Comparison of ENCODE assay signal across 1 cellular context in the genomic region with DNA sequence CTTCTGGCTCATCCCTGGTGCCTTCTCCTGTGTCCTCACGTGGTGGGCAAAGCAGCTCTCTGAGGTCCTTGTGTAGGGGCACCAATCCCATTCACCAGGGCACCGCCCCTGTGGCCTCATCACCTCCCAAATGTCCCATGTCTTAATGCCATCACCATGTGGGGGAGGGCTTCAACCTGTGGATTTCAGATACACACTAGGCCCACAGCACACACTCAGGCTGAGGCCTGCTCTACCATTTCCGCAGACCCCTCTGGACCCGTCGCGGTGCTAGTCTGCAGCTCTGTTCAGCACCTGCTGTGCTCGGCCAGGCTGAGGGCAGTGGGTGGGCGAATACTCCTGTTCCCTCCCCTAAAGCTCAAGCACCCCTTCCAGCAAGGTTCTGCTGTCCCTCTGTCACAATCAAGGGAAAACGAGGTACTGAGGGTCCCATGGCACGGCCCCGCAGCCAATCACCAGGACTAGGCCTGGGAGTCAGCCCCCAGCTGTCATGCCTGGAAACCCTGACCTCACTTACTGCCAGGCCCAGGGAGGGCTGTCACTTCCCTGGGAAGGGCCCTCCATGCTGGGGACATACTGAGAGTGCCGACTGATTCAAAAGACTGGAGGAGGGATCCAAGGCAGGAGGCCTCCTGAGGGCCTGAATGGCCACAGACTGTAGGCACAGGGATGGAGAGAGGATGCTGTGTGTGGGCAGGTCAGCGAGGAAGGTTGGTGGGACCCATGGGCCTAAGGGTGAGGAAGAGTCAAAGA.
TF ChIP-seq lines count a peak whose summit lies in the region.

No MANE protein-coding gene starts in this region.

TF ChIP-seq in HCT116, 20 proteins besides CTCF, POLR2A, EP300 and RAD21 (continued from another document):
- TF ChIP-seq, protein P1, sequence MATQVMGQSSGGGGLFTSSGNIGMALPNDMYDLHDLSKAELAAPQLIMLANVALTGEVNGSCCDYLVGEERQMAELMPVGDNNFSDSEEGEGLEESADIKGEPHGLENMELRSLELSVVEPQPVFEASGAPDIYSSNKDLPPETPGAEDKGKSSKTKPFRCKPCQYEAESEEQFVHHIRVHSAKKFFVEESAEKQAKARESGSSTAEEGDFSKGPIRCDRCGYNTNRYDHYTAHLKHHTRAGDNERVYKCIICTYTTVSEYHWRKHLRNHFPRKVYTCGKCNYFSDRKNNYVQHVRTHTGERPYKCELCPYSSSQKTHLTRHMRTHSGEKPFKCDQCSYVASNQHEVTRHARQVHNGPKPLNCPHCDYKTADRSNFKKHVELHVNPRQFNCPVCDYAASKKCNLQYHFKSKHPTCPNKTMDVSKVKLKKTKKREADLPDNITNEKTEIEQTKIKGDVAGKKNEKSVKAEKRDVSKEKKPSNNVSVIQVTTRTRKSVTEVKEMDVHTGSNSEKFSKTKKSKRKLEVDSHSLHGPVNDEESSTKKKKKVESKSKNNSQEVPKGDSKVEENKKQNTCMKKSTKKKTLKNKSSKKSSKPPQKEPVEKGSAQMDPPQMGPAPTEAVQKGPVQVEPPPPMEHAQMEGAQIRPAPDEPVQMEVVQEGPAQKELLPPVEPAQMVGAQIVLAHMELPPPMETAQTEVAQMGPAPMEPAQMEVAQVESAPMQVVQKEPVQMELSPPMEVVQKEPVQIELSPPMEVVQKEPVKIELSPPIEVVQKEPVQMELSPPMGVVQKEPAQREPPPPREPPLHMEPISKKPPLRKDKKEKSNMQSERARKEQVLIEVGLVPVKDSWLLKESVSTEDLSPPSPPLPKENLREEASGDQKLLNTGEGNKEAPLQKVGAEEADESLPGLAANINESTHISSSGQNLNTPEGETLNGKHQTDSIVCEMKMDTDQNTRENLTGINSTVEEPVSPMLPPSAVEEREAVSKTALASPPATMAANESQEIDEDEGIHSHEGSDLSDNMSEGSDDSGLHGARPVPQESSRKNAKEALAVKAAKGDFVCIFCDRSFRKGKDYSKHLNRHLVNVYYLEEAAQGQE (IDR thresholded peaks at IDR 0.05; ENCODE audit: low read depth) = no peak
- TF ChIP-seq, protein P2, sequence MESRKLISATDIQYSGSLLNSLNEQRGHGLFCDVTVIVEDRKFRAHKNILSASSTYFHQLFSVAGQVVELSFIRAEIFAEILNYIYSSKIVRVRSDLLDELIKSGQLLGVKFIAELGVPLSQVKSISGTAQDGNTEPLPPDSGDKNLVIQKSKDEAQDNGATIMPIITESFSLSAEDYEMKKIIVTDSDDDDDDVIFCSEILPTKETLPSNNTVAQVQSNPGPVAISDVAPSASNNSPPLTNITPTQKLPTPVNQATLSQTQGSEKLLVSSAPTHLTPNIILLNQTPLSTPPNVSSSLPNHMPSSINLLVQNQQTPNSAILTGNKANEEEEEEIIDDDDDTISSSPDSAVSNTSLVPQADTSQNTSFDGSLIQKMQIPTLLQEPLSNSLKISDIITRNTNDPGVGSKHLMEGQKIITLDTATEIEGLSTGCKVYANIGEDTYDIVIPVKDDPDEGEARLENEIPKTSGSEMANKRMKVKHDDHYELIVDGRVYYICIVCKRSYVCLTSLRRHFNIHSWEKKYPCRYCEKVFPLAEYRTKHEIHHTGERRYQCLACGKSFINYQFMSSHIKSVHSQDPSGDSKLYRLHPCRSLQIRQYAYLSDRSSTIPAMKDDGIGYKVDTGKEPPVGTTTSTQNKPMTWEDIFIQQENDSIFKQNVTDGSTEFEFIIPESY (IDR thresholded peaks at IDR 0.05; ENCODE audit: extremely low read depth, insufficient replicate concordance, low read length) = no peak
TF ChIP-seq in HCT116: peak in this region for 0.
